Comparison of ENCODE assay signal across 9 cellular contexts in genomic region chrX:39618178-39618577, GRCh38.
"Had no signal": no experiment of that assay in that cellular context is flagged by ENCODE, and none has a peak within 500 bp of the region (broad histone marks: within the 10 kb centered on the region; RNA-seq: fewer than 3 reads in every experiment).

No MANE protein-coding gene starts in this region.

- H2AFZ ChIP-seq: GM23338 had no signal

- H3K27ac Mint-ChIP-seq: GM23338, H9 had no signal

- DNase-seq: H9, HCEC 1CT, IMR-90, KBM-7 had no signal

- H3K27ac ChIP-seq: HL-60, KMS-11 had no signal

- FAIRE-seq: H1, H54 had no signal

- H3K9ac ChIP-seq: KMS-11 had no signal

- H3K4me3 Mint-ChIP-seq: GM23338, H9 had no signal

- H3K4me3 ChIP-seq: GM23338 had no signal

- H3K4me2 ChIP-seq: GM23338, KMS-11 had no signal

- ATAC-seq: GM23338 had no signal
